Comparison of ENCODE assay signal across 1 cellular context in the genomic region with DNA sequence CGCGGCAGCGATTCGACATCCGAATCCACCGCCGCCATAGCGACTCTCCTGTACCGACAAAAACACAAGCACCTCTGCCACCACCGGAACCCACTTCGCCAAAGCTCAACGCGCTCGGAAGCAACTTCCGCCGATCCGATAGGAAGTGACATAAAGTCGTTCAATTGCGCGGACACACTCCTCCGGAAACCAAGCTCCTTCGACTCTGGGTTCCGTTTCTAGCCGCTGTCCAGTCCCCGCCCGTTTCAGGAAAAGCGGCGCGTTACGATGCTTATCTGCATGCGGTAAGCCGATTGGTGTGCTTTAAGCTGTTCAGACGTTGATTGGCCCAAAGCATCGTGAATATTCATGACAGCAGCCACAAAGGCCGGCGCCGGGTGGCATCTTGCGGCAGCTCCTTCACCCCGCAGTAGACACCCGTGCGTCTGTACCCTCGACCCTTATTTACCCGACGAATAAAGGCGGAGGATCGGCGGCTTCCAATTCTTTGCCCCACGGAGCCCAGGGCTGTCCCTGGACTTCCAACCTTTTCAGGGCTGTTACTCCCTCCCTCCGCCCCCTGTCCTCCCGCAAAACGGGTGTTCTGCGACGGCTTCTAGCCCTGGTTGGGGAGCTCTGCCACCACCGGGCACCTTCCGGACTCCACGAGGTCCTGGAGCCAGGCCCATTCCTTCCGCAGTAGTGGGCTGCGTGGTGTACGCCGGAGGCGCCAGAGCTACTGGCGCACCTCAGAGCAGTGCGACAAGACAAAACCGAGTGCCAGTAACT.
TF ChIP-seq lines count a peak whose summit lies in the region.

A gene with protein sequence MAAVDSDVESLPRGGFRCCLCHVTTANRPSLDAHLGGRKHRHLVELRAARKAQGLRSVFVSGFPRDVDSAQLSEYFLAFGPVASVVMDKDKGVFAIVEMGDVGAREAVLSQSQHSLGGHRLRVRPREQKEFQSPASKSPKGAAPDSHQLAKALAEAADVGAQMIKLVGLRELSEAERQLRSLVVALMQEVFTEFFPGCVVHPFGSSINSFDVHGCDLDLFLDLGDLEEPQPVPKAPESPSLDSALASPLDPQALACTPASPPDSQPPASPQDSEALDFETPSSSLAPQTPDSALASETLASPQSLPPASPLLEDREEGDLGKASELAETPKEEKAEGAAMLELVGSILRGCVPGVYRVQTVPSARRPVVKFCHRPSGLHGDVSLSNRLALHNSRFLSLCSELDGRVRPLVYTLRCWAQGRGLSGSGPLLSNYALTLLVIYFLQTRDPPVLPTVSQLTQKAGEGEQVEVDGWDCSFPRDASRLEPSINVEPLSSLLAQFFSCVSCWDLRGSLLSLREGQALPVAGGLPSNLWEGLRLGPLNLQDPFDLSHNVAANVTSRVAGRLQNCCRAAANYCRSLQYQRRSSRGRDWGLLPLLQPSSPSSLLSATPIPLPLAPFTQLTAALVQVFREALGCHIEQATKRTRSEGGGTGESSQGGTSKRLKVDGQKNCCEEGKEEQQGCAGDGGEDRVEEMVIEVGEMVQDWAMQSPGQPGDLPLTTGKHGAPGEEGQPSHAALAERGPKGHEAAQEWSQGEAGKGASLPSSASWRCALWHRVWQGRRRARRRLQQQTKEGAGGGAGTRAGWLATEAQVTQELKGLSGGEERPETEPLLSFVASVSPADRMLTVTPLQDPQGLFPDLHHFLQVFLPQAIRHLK (minus strand): TSS at position 76 of the 768 bp plus-strand sequence. CDS start 38 bp downstream, at position 38.

TF ChIP-seq in HEK293, 187 proteins besides CTCF, POLR2A, EP300 and RAD21 (continued from another document and continues in another):
- TF ChIP-seq ZNF449 (tag by site-specific recombination; IDR thresholded peaks at IDR 0.05) = no peak
- peak; percentile 51; the same call in 1 of the 2 replicates for TF ChIP-seq ZBTB20 (tag by site-specific recombination; IDR thresholded peaks at IDR 0.05)
- TF ChIP-seq ZNF391 (tag by site-specific recombination; IDR thresholded peaks at IDR 0.05; ENCODE audit: borderline replicate concordance, low read depth) = peak; percentile 85; the same call in 1 of the 2 replicates
- peak; percentile 93 for TF ChIP-seq SP2 (tag by site-specific recombination; IDR thresholded peaks at IDR 0.05)
- 0 out of 2 replicates have a peak, but pooled peaks have one; percentile 22 for TF ChIP-seq ZBTB10 (tag by site-specific recombination; IDR thresholded peaks at IDR 0.05)
- TF ChIP-seq ZNF777 (tag by site-specific recombination; IDR thresholded peaks at IDR 0.05; ENCODE audit: borderline replicate concordance) = 0 out of 2 replicates have a peak, but pooled peaks have one; percentile 23
- TF ChIP-seq ZNF514 (tag by site-specific recombination; IDR thresholded peaks at IDR 0.05) = no peak
- no peak for TF ChIP-seq ZNF677 (tag by site-specific recombination; IDR thresholded peaks at IDR 0.05)
- TF ChIP-seq YY1 (tag by site-specific recombination; IDR thresholded peaks at IDR 0.05) = peak; percentile 74
- peak; percentile 91 for TF ChIP-seq ZNF341 (tag by site-specific recombination; IDR thresholded peaks at IDR 0.05; ENCODE audit: low read depth)
- TF ChIP-seq PRDM10 (tag by site-specific recombination; IDR thresholded peaks at IDR 0.05) = peak; percentile 69
- TF ChIP-seq ZNF354C (tag by site-specific recombination; IDR thresholded peaks at IDR 0.05; ENCODE audit: borderline replicate concordance, low read depth) = no peak
- TF ChIP-seq ZBTB1 (tag by site-specific recombination; IDR thresholded peaks at IDR 0.05) = no peak
- no peak for TF ChIP-seq ZNF701 (tag by site-specific recombination; IDR thresholded peaks at IDR 0.05)
- TF ChIP-seq ZNF324 (tag by site-specific recombination; IDR thresholded peaks at IDR 0.05) = peak; percentile 93
- TF ChIP-seq, protein P1, sequence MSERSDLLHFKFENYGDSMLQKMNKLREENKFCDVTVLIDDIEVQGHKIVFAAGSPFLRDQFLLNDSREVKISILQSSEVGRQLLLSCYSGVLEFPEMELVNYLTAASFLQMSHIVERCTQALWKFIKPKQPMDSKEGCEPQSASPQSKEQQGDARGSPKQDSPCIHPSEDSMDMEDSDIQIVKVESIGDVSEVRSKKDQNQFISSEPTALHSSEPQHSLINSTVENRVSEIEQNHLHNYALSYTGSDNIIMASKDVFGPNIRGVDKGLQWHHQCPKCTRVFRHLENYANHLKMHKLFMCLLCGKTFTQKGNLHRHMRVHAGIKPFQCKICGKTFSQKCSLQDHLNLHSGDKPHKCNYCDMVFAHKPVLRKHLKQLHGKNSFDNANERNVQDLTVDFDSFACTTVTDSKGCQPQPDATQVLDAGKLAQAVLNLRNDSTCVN (tag by site-specific recombination; optimal IDR thresholded peaks at IDR 0.05) = peak; percentile 49
- TF ChIP-seq, protein P2, sequence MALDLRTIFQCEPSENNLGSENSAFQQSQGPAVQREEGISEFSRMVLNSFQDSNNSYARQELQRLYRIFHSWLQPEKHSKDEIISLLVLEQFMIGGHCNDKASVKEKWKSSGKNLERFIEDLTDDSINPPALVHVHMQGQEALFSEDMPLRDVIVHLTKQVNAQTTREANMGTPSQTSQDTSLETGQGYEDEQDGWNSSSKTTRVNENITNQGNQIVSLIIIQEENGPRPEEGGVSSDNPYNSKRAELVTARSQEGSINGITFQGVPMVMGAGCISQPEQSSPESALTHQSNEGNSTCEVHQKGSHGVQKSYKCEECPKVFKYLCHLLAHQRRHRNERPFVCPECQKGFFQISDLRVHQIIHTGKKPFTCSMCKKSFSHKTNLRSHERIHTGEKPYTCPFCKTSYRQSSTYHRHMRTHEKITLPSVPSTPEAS (tag by site-specific recombination; IDR thresholded peaks at IDR 0.05) = 0 out of 2 replicates have a peak, but pooled peaks have one; percentile 44
- no peak for TF ChIP-seq ZNF548 (tag by site-specific recombination; IDR thresholded peaks at IDR 0.05)
- peak; percentile 73; the same call in 1 of the 2 replicates for TF ChIP-seq ZNF843 (tag by site-specific recombination; IDR thresholded peaks at IDR 0.05)
- peak; percentile 90 for TF ChIP-seq ZBTB6 (tag by site-specific recombination; IDR thresholded peaks at IDR 0.05)
- 0 out of 2 replicates have a peak, but pooled peaks have one; percentile 49 for TF ChIP-seq ZSCAN5A (tag by site-specific recombination; IDR thresholded peaks at IDR 0.05)
- TF ChIP-seq KLF1 (tag by site-specific recombination; IDR thresholded peaks at IDR 0.05) = peak; percentile 24; the same call in 1 of the 2 replicates
- no peak for TF ChIP-seq MEIS1 (CRISPR knock-in tag; IDR thresholded peaks at IDR 0.05; ENCODE audit: borderline replicate concordance)
- TF ChIP-seq, protein P3, sequence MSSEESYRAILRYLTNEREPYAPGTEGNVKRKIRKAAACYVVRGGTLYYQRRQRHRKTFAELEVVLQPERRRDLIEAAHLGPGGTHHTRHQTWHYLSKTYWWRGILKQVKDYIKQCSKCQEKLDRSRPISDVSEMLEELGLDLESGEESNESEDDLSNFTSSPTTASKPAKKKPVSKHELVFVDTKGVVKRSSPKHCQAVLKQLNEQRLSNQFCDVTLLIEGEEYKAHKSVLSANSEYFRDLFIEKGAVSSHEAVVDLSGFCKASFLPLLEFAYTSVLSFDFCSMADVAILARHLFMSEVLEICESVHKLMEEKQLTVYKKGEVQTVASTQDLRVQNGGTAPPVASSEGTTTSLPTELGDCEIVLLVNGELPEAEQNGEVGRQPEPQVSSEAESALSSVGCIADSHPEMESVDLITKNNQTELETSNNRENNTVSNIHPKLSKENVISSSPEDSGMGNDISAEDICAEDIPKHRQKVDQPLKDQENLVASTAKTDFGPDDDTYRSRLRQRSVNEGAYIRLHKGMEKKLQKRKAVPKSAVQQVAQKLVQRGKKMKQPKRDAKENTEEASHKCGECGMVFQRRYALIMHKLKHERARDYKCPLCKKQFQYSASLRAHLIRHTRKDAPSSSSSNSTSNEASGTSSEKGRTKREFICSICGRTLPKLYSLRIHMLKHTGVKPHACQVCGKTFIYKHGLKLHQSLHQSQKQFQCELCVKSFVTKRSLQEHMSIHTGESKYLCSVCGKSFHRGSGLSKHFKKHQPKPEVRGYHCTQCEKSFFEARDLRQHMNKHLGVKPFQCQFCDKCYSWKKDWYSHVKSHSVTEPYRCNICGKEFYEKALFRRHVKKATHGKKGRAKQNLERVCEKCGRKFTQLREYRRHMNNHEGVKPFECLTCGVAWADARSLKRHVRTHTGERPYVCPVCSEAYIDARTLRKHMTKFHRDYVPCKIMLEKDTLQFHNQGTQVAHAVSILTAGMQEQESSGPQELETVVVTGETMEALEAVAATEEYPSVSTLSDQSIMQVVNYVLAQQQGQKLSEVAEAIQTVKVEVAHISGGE (tag by site-specific recombination; conservative IDR thresholded peaks at IDR 0.05; ENCODE audit: low read depth) = peak; percentile 99
- no peak for TF ChIP-seq SCRT1 (tag by site-specific recombination; IDR thresholded peaks at IDR 0.05; ENCODE audit: borderline replicate concordance)
- TF ChIP-seq ZNF660 (tag by site-specific recombination; IDR thresholded peaks at IDR 0.05) = peak; percentile 97
- TF ChIP-seq ZNF133 (tag by site-specific recombination; IDR thresholded peaks at IDR 0.05) = no peak
- TF ChIP-seq ZIC2 (tag by site-specific recombination; IDR thresholded peaks at IDR 0.05) = no peak
- no peak for TF ChIP-seq ZNF175 (tag by site-specific recombination; IDR thresholded peaks at IDR 0.05)
- TF ChIP-seq ZNF292 (tag by site-specific recombination; IDR thresholded peaks at IDR 0.05; ENCODE audit: borderline replicate concordance, low read depth) = no peak
- peak; percentile 59; the same call in 1 of the 2 replicates for TF ChIP-seq ZNF558 (tag by site-specific recombination; IDR thresholded peaks at IDR 0.05)
